7 cellular contexts compared by ENCODE assay signal in genomic region chr11:12377106-12377823, GRCh38. TPM values are rescaled to one million over a fixed set of nuclear protein-coding genes. Genes with fewer than 3 reads are reported as not detected.
DNase-seq lines count a peak whose midpoint lies in the region; ATAC-seq and TF ChIP-seq lines count a peak whose summit lies in the region.

TSS of gene PARVA (plus strand) at chr11:12377571. CDS start at chr11:12377648, 77 bp downstream.

- no peak within 1 kb of the TSS for H2AFZ ChIP-seq in HCT116 (ENCODE audit: low read depth, low read length, poor library complexity, severe bottlenecking)

- H3K4me3 ChIP-seq in HCT116 (replicated peaks in 1 of 2; ENCODE audit: low read depth in 1 of 2, low read length in 2 of 2) = peak within 1 kb of the TSS; percentile 68 to 69
- peak within 1 kb of the TSS; percentile 99 for H3K4me3 ChIP-seq in SJSA1
- peak within 1 kb of the TSS; percentile 91 for H3K4me3 ChIP-seq in endodermal cell (ENCODE audit: low read length)
- peak within 1 kb of the TSS; percentile 52 for H3K4me3 ChIP-seq in lung
- peak within 1 kb of the TSS; percentile 52 to 66 (median 63) for H3K4me3 ChIP-seq in upper lobe of left lung

- no peak for TF ChIP-seq CTCF in HCT116 (IDR thresholded peaks at IDR 0.05 in 2 of 3, conservative IDR thresholded peaks at IDR 0.05 in 1 of 3; ENCODE audit: borderline replicate concordance in 1 of 3, insufficient read depth in 1 of 3, low read depth in 2 of 3, low read length in 2 of 3)
- TF ChIP-seq CTCF in endodermal cell (conservative IDR thresholded peaks at IDR 0.05) = no peak
- TF ChIP-seq CTCF in lung (IDR thresholded peaks at IDR 0.05; ENCODE audit: control extremely low read depth, extremely low read depth) = no peak
- peak in 2 of 6 experiments; percentile 9 to 38 for TF ChIP-seq CTCF in upper lobe of left lung (IDR thresholded peaks at IDR 0.05)
- TF ChIP-seq CTCF in GM10266 (IDR thresholded peaks at IDR 0.05; ENCODE audit: control insufficient read depth, insufficient read depth, low read depth, missing control alignments) = no peak

- peaks cover 20% of the 10 kb centered on the region for H3K27me3 Mint-ChIP-seq in endodermal cell (ENCODE audit: insufficient read depth)

- H3K27ac ChIP-seq in HCT116 (ENCODE audit: low read depth, low read length) = peak within 1 kb of the TSS; percentile 85
- H3K27ac ChIP-seq in SJSA1 = peak within 1 kb of the TSS; percentile 100
- peak within 1 kb of the TSS; percentile 90 for H3K27ac ChIP-seq in endodermal cell (ENCODE audit: low read depth, low read length)
- peak within 1 kb of the TSS; percentile 94 to 96 for H3K27ac ChIP-seq in lung (ENCODE audit: low read depth in 1 of 2, low read length in 1 of 2)
- H3K27ac ChIP-seq in upper lobe of left lung = peak within 1 kb of the TSS; percentile 93 to 95 (median 94)

- H3K4me1 ChIP-seq in HCT116 (ENCODE audit: control insufficient read depth in 1 of 2, insufficient read depth in 2 of 2, low read length in 2 of 2) (peaks cover 4 to 21% of the 10 kb centered on the region in 2 experiments; a peak in 3 of 4 replicates), SJSA1 (replicated peaks) (peaks cover 24% of the 10 kb centered on the region), endodermal cell (ENCODE audit: control insufficient read depth, insufficient read depth, low read length) (no peaks in the 10 kb centered on the region), lung (ENCODE audit: control insufficient read depth in 2 of 2, insufficient read depth in 2 of 2, low read length in 2 of 2) (peaks cover 10 to 18% of the 10 kb centered on the region in 2 donors), upper lobe of left lung (peaks cover 11 to 26% (median 13%) of the 10 kb centered on the region in 4 donors)

- H3K9me2 ChIP-seq in HCT116 (ENCODE audit: insufficient read depth) = no peaks in the 10 kb centered on the region

- no TSS peak for BruUV-seq in HCT116 (replicated peaks; lab: Mats Ljungman, UMichigan)

- TF ChIP-seq EP300 in upper lobe of left lung (IDR thresholded peaks at IDR 0.05) = no peak

- peaks cover 17% of the 10 kb centered on the region for H3K4me1 Mint-ChIP-seq in endodermal cell

- H3K79me2 ChIP-seq in HCT116 (ENCODE audit: insufficient read depth, low read length) = no peaks in the 10 kb centered on the region; the same call in 1 of the 2 replicates

- H3K9me3 ChIP-seq in HCT116 (ENCODE audit: control insufficient read depth in 1 of 2, insufficient read depth in 1 of 2, low read depth in 1 of 2, low read length in 2 of 2) (no peaks in the 10 kb centered on the region), SJSA1 (replicated peaks) (no peaks in the 10 kb centered on the region), endodermal cell (ENCODE audit: control insufficient read depth, low read length) (peaks cover 26% of the 10 kb centered on the region), lung (ENCODE audit: control insufficient read depth in 2 of 2, insufficient read depth in 1 of 2, low read length in 1 of 2) (no peaks in the 10 kb centered on the region), upper lobe of left lung (no peaks in the 10 kb centered on the region)

- peak; percentile 15 for DNase-seq in HCT116 (ENCODE audit: low read depth, low spot score)
- DNase-seq in SJSA1 (ENCODE audit: low read depth in 1 of 2, low spot score in 2 of 2) = peak; percentile 88 to 91
- peak; percentile 93 for DNase-seq in endodermal cell
- DNase-seq in lung (ENCODE audit: low spot score) = peak; percentile 65
- DNase-seq in upper lobe of left lung = peak; percentile 51 to 93
- no peak for DNase-seq in NCI-H2196 (lab: John Stamatoyannopoulos, UW; ENCODE audit: unreplicated experiment)
- no peak for DNase-seq in GM10266 (ENCODE audit: extremely low spot score)

- no peaks in the 10 kb centered on the region for H3K27me3 ChIP-seq in HCT116 (ENCODE audit: insufficient read depth, low read length)
- H3K27me3 ChIP-seq in SJSA1 (replicated peaks) = no peaks in the 10 kb centered on the region
- no peaks in the 10 kb centered on the region for H3K27me3 ChIP-seq in endodermal cell (ENCODE audit: control insufficient read depth, insufficient read depth, low read length, poor library complexity, severe bottlenecking)
- H3K27me3 ChIP-seq in lung (ENCODE audit: control insufficient read depth, insufficient read depth) = no peaks in the 10 kb centered on the region
- H3K27me3 ChIP-seq in upper lobe of left lung = no peaks in the 10 kb centered on the region

- TF ChIP-seq POLR2A in HCT116 (IDR thresholded peaks at IDR 0.05; ENCODE audit: borderline replicate concordance, extremely low read depth, insufficient read depth, insufficient read length) (no peak), upper lobe of left lung (IDR thresholded peaks at IDR 0.05) (peak in 2 of 4 donors; percentile 70 to 85)

- intact Hi-C loops in HCT116 (cut with micrococcal nuclease) = no loop called here

- peak within 1 kb of the TSS; percentile 86 for H3K4me3 Mint-ChIP-seq in endodermal cell

- 4 to 6% methylated on average over 10 to 55 of the region's 55 CpGs for WGBS in endodermal cell (ENCODE audit: insufficient coverage in 1 of 2, insufficient read length in 1 of 2), 2 experiments
- WGBS in lung, 2 donors = 7 to 9% methylated on average over 31 to 55 of the region's 55 CpGs
- WGBS in upper lobe of left lung, 2 donors = 9% methylated on average over 11 to 45 of the region's 55 CpGs

- POLR2A ChIA-PET in HCT116 (lab: Charles Lee) = interaction anchor here (0.6 to 1.0 kb wide), 2 partner anchors 11 to 1995 kb away, joined by 3 read pairs; no protein-coding TSS in a partner anchor

- no peak for TF ChIP-seq RAD21 in HCT116 (IDR thresholded peaks at IDR 0.05; ENCODE audit: low read depth)

- peak within 1 kb of the TSS; percentile 99 for H3K27ac Mint-ChIP-seq in endodermal cell

- RAD21 ChIA-PET in HCT116 (lab: Charles Lee; ENCODE audit: low non-redundant PET in 1 of 2, low total read pairs in 2 of 2, uncharacterized antibody in 2 of 2, unreplicated experiment in 2 of 2) = no interaction called here

- no peaks in the 10 kb centered on the region for H4K20me1 ChIP-seq in HCT116 (ENCODE audit: insufficient read depth)

- H3K4me2 ChIP-seq in HCT116 (ENCODE audit: low read length) = peak within 1 kb of the TSS; percentile 94

- CTCF ChIA-PET in HCT116 (lab: Charles Lee) = interaction anchor here (0.9 to 1.0 kb wide), 3 partner anchors 34 to 89 kb away, joined by 4 to 5 read pairs (median 4); no protein-coding TSS in a partner anchor

- H3K9ac ChIP-seq in HCT116 (ENCODE audit: low read length) = peak within 1 kb of the TSS; percentile 73
- peak within 1 kb of the TSS; percentile 85 for H3K9ac ChIP-seq in endodermal cell (ENCODE audit: extremely low read depth, low read length, poor library complexity, severe bottlenecking)

- peak; percentile 77 for ATAC-seq in HCT116
- peak; percentile 59 for ATAC-seq in lung (ENCODE audit: insufficient read depth, low FRiP score)
- ATAC-seq in upper lobe of left lung (ENCODE audit: low FRiP score in 2 of 2) = peak; percentile 84 to 85

- H3K36me3 ChIP-seq in HCT116 (ENCODE audit: control insufficient read depth in 1 of 2, insufficient read depth in 2 of 2, low read length in 2 of 2) (no peaks in the 10 kb centered on the region), SJSA1 (peaks cover 36% of the 10 kb centered on the region), endodermal cell (ENCODE audit: control insufficient read depth, insufficient read depth, low read length) (peaks cover 17% of the 10 kb centered on the region), lung (ENCODE audit: control insufficient read depth in 2 of 2, insufficient read depth in 2 of 2, low read length in 2 of 2) (peaks cover 0 to 5% of the 10 kb centered on the region in 2 donors), upper lobe of left lung (peaks cover 0 to 2% (median 0%) of the 10 kb centered on the region in 4 donors)

- H3K36me3 Mint-ChIP-seq in endodermal cell (ENCODE audit: low read depth) = peaks cover 2% of the 10 kb centered on the region

- peaks cover 19% of the 10 kb centered on the region for H3K9me3 Mint-ChIP-seq in endodermal cell

TF ChIP-seq in HCT116, 20 proteins besides CTCF, POLR2A, EP300 and RAD21:
- TF ChIP-seq JUND (IDR thresholded peaks at IDR 0.05) (no peak), CBX3 (IDR thresholded peaks at IDR 0.05; ENCODE audit: low read depth) (0 out of 2 replicates have a peak, but pooled peaks have one; percentile 3), TCF7L2 (IDR thresholded peaks at IDR 0.05; ENCODE audit: borderline replicate concordance, extremely low read depth, insufficient read depth, insufficient read length) (peak; percentile 44), MAX (IDR thresholded peaks at IDR 0.05) (peak; percentile 20; the same call in 1 of the 2 replicates)

RNA-seq across cellular contexts. Expression of gene PARVA, which starts in this region (rescaled TPM):
- total RNA-seq in HCT116 (2021; ENCODE audit: unreplicated experiment) (18.4 TPM), endodermal cell (10 to 100 TPM; 27.3 to 37.3 TPM), lung (10 to 100 TPM; 49.6 to 71.6 TPM), upper lobe of left lung (10 to 100 TPM; 36.7 to 73.5 (median 58.0) TPM)
- 9.7 and 12.0 TPM in 2 replicates for polyA plus RNA-seq in HCT116 (2012)
- total RNA-seq in SJSA1 (2014; rRNA removed; shearing (Covaris generic)) = 59.9 and 98.3 TPM in 2 replicates
- 23.2 TPM for polyA plus RNA-seq in endodermal cell (2013, experiment 1 of 2)
- 21.9 TPM for polyA plus RNA-seq in endodermal cell (2013, experiment 2 of 2)
- polyA plus RNA-seq in lung = 10 to 100 TPM; 19.9 to 22.9 TPM

Comparison
In these comparisons a context has a peak if more than half of its experiments do, and no peak if none do; other contexts are left out.
1. DNase-seq: peak in HCT116 (single experiment), SJSA1 (2 of 2), endodermal cell (single experiment), lung (single experiment) and upper lobe of left lung (2 of 2); none in NCI-H2196 (single experiment) and GM10266 (single experiment).
2. Peak in every context shown above with its lines, with median percentiles within 50 percentile points of each other: ATAC-seq, H3K27ac ChIP-seq and H3K4me3 ChIP-seq.